ENCODE assay signal across 1 cellular context in genomic region chr19:36421749-36422481, GRCh38.
TF ChIP-seq lines count a peak whose summit lies in the region.

No MANE protein-coding gene starts in this region.

TF ChIP-seq in WTC11, 78 proteins besides CTCF, POLR2A, EP300 and RAD21 (continued from another document):
- TF ChIP-seq FOXP1 (CRISPR knock-in tag; IDR thresholded peaks at IDR 0.05; ENCODE audit: borderline replicate concordance), result no peak
- TF ChIP-seq RELA (CRISPR knock-in tag; IDR thresholded peaks at IDR 0.05; ENCODE audit: borderline replicate concordance), result 0 out of 2 replicates have a peak, but pooled peaks have one; percentile 10
- no peak for TF ChIP-seq ATF3 (CRISPR knock-in tag; conservative IDR thresholded peaks at IDR 0.05)
- no peak for TF ChIP-seq ERG (CRISPR knock-in tag; IDR thresholded peaks at IDR 0.05)
- 0 out of 2 replicates have a peak, but pooled peaks have one; percentile 30 for TF ChIP-seq FOXP4 (CRISPR knock-in tag; IDR thresholded peaks at IDR 0.05)
- no peak for TF ChIP-seq JUN (CRISPR knock-in tag; IDR thresholded peaks at IDR 0.05)
TF ChIP-seq in WTC11: peak in this region for 5.
